In genomic region chr7:145276118-145276517, GRCh38 we compare ENCODE assay signal across 35 cellular contexts.
"Had no signal": no experiment of that assay in that cellular context is flagged by ENCODE, and none has a peak within 500 bp of the region (broad histone marks: within the 10 kb centered on the region; RNA-seq: fewer than 3 reads in every experiment).

No MANE protein-coding gene starts in this region.

- H3K36me3 ChIP-seq: MG63 had no signal

- H3K9me3 ChIP-seq: MG63 had no signal

- H3K27me3 ChIP-seq: MG63 had no signal

- DNase-seq: Karpas-422, Kasumi-1, MG63, MM.1S, MV-4-11, NCI-H1048, NCI-H1092, NCI-H1105, NCI-H1105 treated with DMSO at 0.1 percent for 48 hours, NCI-H1417, NCI-H1417 treated with DMSO at 0.1 percent for 48 hours, NCI-H1436, NCI-H1436 treated with DMSO at 0.1 percent for 48 hours, NCI-H146, NCI-H1694, NCI-H1694 treated with DMSO at 0.1 percent for 48 hours, NCI-H187, NCI-H187 treated with DMSO at 0.1 percent for 48 hours, NCI-H1930, NCI-H2029, NCI-H2029 treated with DMSO at 0.1 percent for 48 hours, NCI-H2081 treated with DMSO at 0.1 percent for 48 hours, NCI-H2107, NCI-H2171, NCI-H2171 treated with DMSO at 0.1 percent for 48 hours, NCI-H2227 treated with DMSO at 0.1 percent for 48 hours, NCI-H226, NCI-H345, NCI-H446, NCI-H446 treated with DMSO at 0.1 percent for 48 hours, NCI-H510A, NCI-H510A treated with DMSO at 0.1 percent for 48 hours, NCI-H524, NCI-H524 treated with DMSO at 0.1 percent for 48 hours, NCI-H526 had no signal

- H3K4me3 ChIP-seq: MG63 had no signal
